ENCODE assay signal across 11 cellular contexts in genomic region chr7:43873300-43873699, GRCh38. TPM values are rescaled to one million over a fixed set of nuclear protein-coding genes. Genes with fewer than 3 reads are reported as not detected.
DNase-seq lines count a peak whose midpoint lies in the region; ATAC-seq and TF ChIP-seq lines count a peak whose summit lies in the region.
"Had no signal": no experiment of that assay in that cellular context is flagged by ENCODE, and none has a peak within 500 bp of the region (broad histone marks: within the 10 kb centered on the region; RNA-seq: fewer than 3 reads in every experiment).

No MANE protein-coding gene starts in this region.

- CTCF ChIA-PET in BJ (lab: Yijun Ruan, JAX), result no interaction called here
- CTCF ChIA-PET in RWPE1 (lab: Yijun Ruan, JAX), result no interaction called here

- intact Hi-C loops in sciatic nerve (cut with DNase I), result no loop called here

- peak; percentile 92 for DNase-seq in BJ (ENCODE audit: low read depth)
- peak; percentile 78 for DNase-seq in RWPE1 (ENCODE audit: low spot score)
- peak; percentile 96 for DNase-seq in fibroblast of mammary gland (ENCODE audit: low read depth)
- DNase-seq in sciatic nerve (ENCODE audit: low spot score), result no peak
- DNase-seq in neural progenitor cell (ENCODE audit: low spot score), result no peak
- DNase-seq in ACHN, result no peak
- DNase-seq in stimulated activated naive CD4-positive, alpha-beta T cell treated with Interleukin-2 at 50 U/mL for 16 hours (lab: John Stamatoyannopoulos, UW), result no peak
- DNase-seq: glutamatergic neuron; NCI-H2029 treated with DMSO at 0.1 percent for 48 hours; stimulated activated CD8-positive, alpha-beta memory T cell treated with anti-CD3 and anti-CD28 coated beads, Interleukin-4, amount 100 ng/mL, for 48 hours had no signal

- H3K27ac Mint-ChIP-seq in neural progenitor cell, result no peak overlapping the region

- H3K79me2 ChIP-seq in neural progenitor cell (ENCODE audit: low read depth), result no peaks in the 10 kb centered on the region

- H3K27me3 ChIP-seq in BJ (ENCODE audit: control insufficient read depth, insufficient read depth, low read length) (no peaks in the 10 kb centered on the region), neural progenitor cell (peaks cover 6% of the 10 kb centered on the region)

- peaks cover 19% of the 10 kb centered on the region for H3K36me3 Mint-ChIP-seq in neural progenitor cell

- POLR2A ChIA-PET in BJ (lab: Charles Lee), result no interaction called here
- POLR2A ChIA-PET in RWPE1 (lab: Yijun Ruan, JAX; ENCODE audit: low non-redundant PET), result no interaction called here

- H3K4me3 ChIP-seq in BJ (ENCODE audit: low read depth, low read length) (no peak overlapping the region), fibroblast of mammary gland (ENCODE audit: control insufficient read depth, low read depth, low read length) (no peak overlapping the region), neural progenitor cell (no peak overlapping the region)

- no peak overlapping the region for H3K4me2 ChIP-seq in neural progenitor cell

- H3K4me1 ChIP-seq in neural progenitor cell, result peaks cover 4% of the 10 kb centered on the region

- in situ Hi-C loops in ACHN (cut with HindIII; ENCODE audit: low pct_ligation_motif_present, low pct_unique_long_range_greater_than_20kb, low sequenced_read_pairs), result no loop called here

- H3K36me3 ChIP-seq in BJ (ENCODE audit: control insufficient read depth, insufficient read depth, low read length) (peaks cover 23% of the 10 kb centered on the region), neural progenitor cell (no peaks in the 10 kb centered on the region)

- no peaks in the 10 kb centered on the region for H3F3A ChIP-seq in neural progenitor cell (ENCODE audit: low read depth)

- no peak for TF ChIP-seq CTCF in BJ (IDR thresholded peaks at IDR 0.05; ENCODE audit: insufficient read depth, low read depth, low read length)
- TF ChIP-seq CTCF in RWPE1 (conservative IDR thresholded peaks at IDR 0.05; ENCODE audit: low read depth), result no peak
- no peak for TF ChIP-seq CTCF in fibroblast of mammary gland (conservative IDR thresholded peaks at IDR 0.05; ENCODE audit: control insufficient read depth, insufficient read depth, low read depth, low read length)
- no peak for TF ChIP-seq CTCF in neural progenitor cell (IDR thresholded peaks at IDR 0.05)

- peaks cover 17% of the 10 kb centered on the region for H3K4me1 Mint-ChIP-seq in neural progenitor cell

- no peaks in the 10 kb centered on the region for H3K9me3 Mint-ChIP-seq in neural progenitor cell

- H3K27me3 Mint-ChIP-seq in neural progenitor cell (ENCODE audit: insufficient read depth, low read depth), result peaks cover 9% of the 10 kb centered on the region

- H2AFZ ChIP-seq in neural progenitor cell (replicated peaks), result no peak overlapping the region

- no peak overlapping the region for H3K9ac ChIP-seq in neural progenitor cell

- peak overlapping the region; percentile 96 for H3K27ac ChIP-seq in RWPE1
- H3K27ac ChIP-seq in neural progenitor cell, result no peak overlapping the region

- H3K4me3 Mint-ChIP-seq in neural progenitor cell, result no peak overlapping the region

- H3K9me3 ChIP-seq in neural progenitor cell (ENCODE audit: low read depth), result no peaks in the 10 kb centered on the region

- no peaks in the 10 kb centered on the region for H4K20me1 ChIP-seq in neural progenitor cell (ENCODE audit: low read depth)

- ATAC-seq in sciatic nerve (peak; percentile 36), HG02642 (IDR thresholded peaks at IDR 0.05; ENCODE audit: poor library complexity, unreplicated experiment) (no peak)

RNA-seq across cellular contexts. Expression of gene MRPS24, which starts 4.0 kb away (rescaled TPM):
- 189 and 229 TPM in 2 replicates for polyA plus RNA-seq in BJ (2011; rRNA removed)
- 72.0 and 111 TPM in 2 replicates for polyA minus RNA-seq in BJ (2011; rRNA and poly(A)+ RNA removed)
- total RNA-seq in sciatic nerve (38.0 TPM), neural progenitor cell (ENCODE audit: low replicate concordance) (54.6 and 60.6 TPM in 2 replicates)

RNA-seq across cellular contexts. Expression of gene URGCP, which starts 33.1 kb away (rescaled TPM):
- polyA plus RNA-seq in BJ (2011; rRNA removed), result 34.3 and 41.6 TPM in 2 replicates
- 20.9 and 36.3 TPM in 2 replicates for polyA minus RNA-seq in BJ (2011; rRNA and poly(A)+ RNA removed)
- total RNA-seq in sciatic nerve (42.8 TPM), neural progenitor cell (ENCODE audit: low replicate concordance) (9.2 TPM in 2 replicates)

RNA-seq across cellular contexts. Expression of gene UBE2D4, which starts 52.9 kb away (rescaled TPM):
- 24.3 and 27.6 TPM in 2 replicates for polyA plus RNA-seq in BJ (2011; rRNA removed)
- polyA minus RNA-seq in BJ (2011; rRNA and poly(A)+ RNA removed), result 20.4 and 26.4 TPM in 2 replicates
- total RNA-seq in sciatic nerve, result 19.2 TPM
- total RNA-seq in neural progenitor cell (ENCODE audit: low replicate concordance), result 6.8 and 11.7 TPM in 2 replicates

Comparison
In these comparisons a context has a peak if more than half of its experiments do, and no peak if none do; other contexts are left out.
1. DNase-seq: peak in BJ (single experiment), RWPE1 (single experiment) and fibroblast of mammary gland (single experiment); none in sciatic nerve (single experiment), neural progenitor cell (single experiment), ACHN (single experiment) and stimulated activated naive CD4-positive, alpha-beta T cell treated with Interleukin-2 at 50 U/mL for 16 hours (single experiment).